9 cellular contexts compared by ENCODE assay signal in the genomic region with DNA sequence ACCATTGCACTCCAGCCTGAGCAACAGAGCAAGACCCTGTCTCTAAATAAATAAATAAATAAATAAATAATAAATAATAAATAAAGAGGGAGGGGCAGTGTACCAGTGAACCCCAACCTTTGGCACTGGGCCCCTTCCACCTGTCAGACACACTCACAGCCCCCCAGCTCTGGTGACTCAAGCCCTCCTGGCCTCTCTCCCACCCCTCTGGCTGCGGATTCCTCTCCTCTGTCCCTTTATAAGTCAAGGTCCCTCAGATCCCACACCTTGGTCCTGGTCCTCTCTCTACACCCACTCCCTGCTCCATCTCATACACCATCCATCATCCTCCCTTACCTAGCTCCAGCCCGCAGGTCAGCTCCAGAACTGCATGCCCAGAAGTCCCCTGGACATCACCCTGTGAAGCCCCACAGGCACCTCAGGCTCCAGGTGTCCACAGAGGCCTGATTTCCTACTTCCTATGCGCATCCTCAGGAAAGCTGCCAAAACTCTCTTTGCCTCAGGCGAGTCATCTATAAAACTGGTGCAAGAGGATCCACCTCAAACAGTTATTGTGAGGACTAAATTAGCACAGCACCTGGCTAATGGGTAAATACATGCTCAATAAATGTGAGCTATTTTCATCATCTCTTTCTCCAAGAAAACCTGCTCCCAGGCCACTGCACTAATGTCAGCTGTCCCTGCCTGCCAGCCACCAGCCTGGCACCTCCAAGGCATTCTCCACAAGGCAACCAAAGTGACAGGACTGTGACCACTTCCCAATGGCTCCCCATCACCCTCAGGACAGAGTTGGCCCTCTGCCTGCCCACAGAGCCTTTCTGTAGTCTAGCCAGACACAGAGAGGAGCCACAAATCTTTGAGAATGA. TPM values are rescaled to one million over a fixed set of nuclear protein-coding genes. Genes with fewer than 3 reads are reported as not detected.
DNase-seq lines count a peak whose midpoint lies in the region; ATAC-seq and TF ChIP-seq lines count a peak whose summit lies in the region.
"Had no signal": no experiment of that assay in that cellular context is flagged by ENCODE, and none has a peak within 500 bp of the region (broad histone marks: within the 10 kb centered on the region; RNA-seq: fewer than 3 reads in every experiment).

No MANE protein-coding gene starts in this region.

- H3K4me1 Mint-ChIP-seq in CD4-positive, alpha-beta T cell (ENCODE audit: low read depth), result peaks cover 34% of the 10 kb centered on the region

- no peak for TF ChIP-seq POLR2A in gastroesophageal sphincter (IDR thresholded peaks at IDR 0.05)

- peak overlapping the region; percentile 61 for H3K27ac Mint-ChIP-seq in CD4-positive, alpha-beta T cell

- H3K9me3 ChIP-seq in CD4-positive, alpha-beta T cell (ENCODE audit: control insufficient read depth, low read length), result no peaks in the 10 kb centered on the region
- H3K9me3 ChIP-seq in PC-3 (ENCODE audit: low read length), result no peaks in the 10 kb centered on the region
- H3K9me3 ChIP-seq in gastroesophageal sphincter, result no peaks in the 10 kb centered on the region
- H3K9me3 ChIP-seq in hepatocyte (ENCODE audit: low read depth), result no peaks in the 10 kb centered on the region
- H3K9me3 ChIP-seq: mucosa of descending colon had no signal

- H3K4me3 ChIP-seq in PC-3 (ENCODE audit: low read length) (no peak overlapping the region), gastroesophageal sphincter (no peak overlapping the region), hepatocyte (no peak overlapping the region)
- H3K4me3 ChIP-seq: mucosa of descending colon had no signal

- H3K9me2 ChIP-seq in PC-3 (replicated peaks; ENCODE audit: low read length) (no peaks in the 10 kb centered on the region), hepatocyte (replicated peaks; ENCODE audit: insufficient read depth) (no peaks in the 10 kb centered on the region)

- no peak for TF ChIP-seq EP300 in gastroesophageal sphincter (IDR thresholded peaks at IDR 0.05)

- no peak for DNase-seq in CD4-positive, alpha-beta T cell
- DNase-seq in EL (peak; percentile 14), PC-3 (peak; percentile 70), hepatocyte (ENCODE audit: low spot score) (no peak), HuH-7 (ENCODE audit: low spot score) (no peak)
- DNase-seq: Calu3 had no signal

- no peaks in the 10 kb centered on the region for H3K36me3 ChIP-seq in PC-3 (ENCODE audit: low read depth, low read length)
- peaks cover 0 to 10% of the 10 kb centered on the region in 2 donors for H3K36me3 ChIP-seq in gastroesophageal sphincter
- no peaks in the 10 kb centered on the region for H3K36me3 ChIP-seq in hepatocyte (replicated peaks; ENCODE audit: insufficient read depth, low read depth)

- CTCF ChIA-PET in CD4-positive, alpha-beta T cell (lab: Charles Lee), result interaction anchor here (3.6 to 4.8 kb wide), 2 partner anchors 68 to 115 kb away, joined by 18 to 21 read pairs; no protein-coding TSS in a partner anchor
- CTCF ChIA-PET in PC-3 (lab: Charles Lee), result no interaction called here

- ATAC-seq in CD4-positive, alpha-beta T cell (ENCODE audit: poor library complexity), result no peak
- ATAC-seq in PC-3 (peak; percentile 48), gastroesophageal sphincter (peak; percentile 4), GM21529 (IDR thresholded peaks at IDR 0.05; ENCODE audit: unreplicated experiment) (no peak)

- no peak overlapping the region for H3K9ac ChIP-seq in PC-3 (ENCODE audit: low read length)

- 80 to 96% methylated on average over 4 of the region's 4 CpGs for WGBS in gastroesophageal sphincter (ENCODE audit: low coverage in 1 of 2), 2 donors
- 81% methylated on average over 4 of the region's 4 CpGs for whole genome bisulfite sequencing in hepatocyte (ENCODE audit: low lambda C conversion rate, missing lambda C conversion rate)

- no peak overlapping the region for H3K27ac ChIP-seq in CD4-positive, alpha-beta T cell (ENCODE audit: low read depth, low read length)
- H3K27ac ChIP-seq in PC-3 (ENCODE audit: low read length) (no peak overlapping the region), gastroesophageal sphincter (no peak overlapping the region), hepatocyte (no peak overlapping the region)

- H3K4me1 ChIP-seq in PC-3 (ENCODE audit: insufficient read depth, low read length), result peaks cover 12% of the 10 kb centered on the region
- peaks cover 0 to 5% (median 0%) of the 10 kb centered on the region in 3 donors for H3K4me1 ChIP-seq in gastroesophageal sphincter
- no peaks in the 10 kb centered on the region for H3K4me1 ChIP-seq in hepatocyte (ENCODE audit: insufficient read depth)

- no peak for TF ChIP-seq CTCF in CD4-positive, alpha-beta T cell (IDR thresholded peaks at IDR 0.05)
- no peak for TF ChIP-seq CTCF in PC-3 (conservative IDR thresholded peaks at IDR 0.05; ENCODE audit: low read depth, low read length)
- no peak for TF ChIP-seq CTCF in gastroesophageal sphincter (IDR thresholded peaks at IDR 0.05)
- TF ChIP-seq CTCF in hepatocyte (IDR thresholded peaks at IDR 0.05; ENCODE audit: poor library complexity), result no peak

- H3K9me3 Mint-ChIP-seq in CD4-positive, alpha-beta T cell, result no peaks in the 10 kb centered on the region

- H3F3A ChIP-seq in PC-3 (ENCODE audit: low read length, unreplicated experiment), result no peaks in the 10 kb centered on the region

- no TSS peak for BruUV-seq in PC-3 (replicated peaks; lab: Mats Ljungman, UMichigan)

- H3K27me3 ChIP-seq in CD4-positive, alpha-beta T cell (ENCODE audit: control insufficient read depth, insufficient read depth, low read length), result no peaks in the 10 kb centered on the region
- H3K27me3 ChIP-seq in PC-3 (ENCODE audit: low read length) (no peaks in the 10 kb centered on the region), gastroesophageal sphincter (peaks cover 46% of the 10 kb centered on the region), hepatocyte (no peaks in the 10 kb centered on the region)

- H3K27me3 Mint-ChIP-seq in CD4-positive, alpha-beta T cell, result no peaks in the 10 kb centered on the region

- no peaks in the 10 kb centered on the region for H3K36me3 Mint-ChIP-seq in CD4-positive, alpha-beta T cell (ENCODE audit: low read depth)

- H2AFZ ChIP-seq in PC-3 (ENCODE audit: low read length) (no peak overlapping the region), hepatocyte (no peak overlapping the region)

- H3K79me2 ChIP-seq in PC-3 (ENCODE audit: low read length) (no peaks in the 10 kb centered on the region), hepatocyte (no peaks in the 10 kb centered on the region)

- H3K4me3 Mint-ChIP-seq in CD4-positive, alpha-beta T cell, result no peak overlapping the region

- intact Hi-C loops in CD4-positive, alpha-beta T cell (cut with DNase I, micrococcal nuclease), result no loop called here
- intact Hi-C loops in PC-3 (cut with micrococcal nuclease), result no loop called here

- POLR2A ChIA-PET in CD4-positive, alpha-beta T cell (lab: Charles Lee), result interaction anchor here (0.9 to 1.3 kb wide), 3 partner anchors 79 to 356 kb away, joined by 4 to 6 read pairs (median 4); a partner anchor contains a TSS
- POLR2A ChIA-PET in PC-3 (lab: Charles Lee; ENCODE audit: unreplicated experiment), result no interaction called here

- H4K20me1 ChIP-seq in PC-3 (ENCODE audit: low read length) (no peaks in the 10 kb centered on the region), hepatocyte (ENCODE audit: insufficient read depth, poor library complexity, severe bottlenecking) (no peaks in the 10 kb centered on the region)

- H3K4me2 ChIP-seq in PC-3 (ENCODE audit: low read length) (no peak overlapping the region), hepatocyte (no peak overlapping the region)

RNA-seq across cellular contexts. Expression of a gene that starts 46.8 kb away (rescaled TPM):
- not detected for total RNA-seq in CD4-positive, alpha-beta T cell
- total RNA-seq in PC-3 (2014; rRNA removed) (1.9 and 2.2 TPM in 2 replicates), gastroesophageal sphincter (1 to 10 TPM in 1 of 4 donors, under 1 TPM in 2, not detected in 1; 0.47 to 1.0 (median 0.54) TPM), hepatocyte (0.63 and 0.68 TPM in 2 replicates)
- 1.3 and 1.8 TPM in 2 replicates for polyA plus RNA-seq in hepatocyte

Comparison
In these comparisons a context has a peak if more than half of its experiments do, and no peak if none do; other contexts are left out.
1. ATAC-seq: peak in PC-3 (single experiment) and gastroesophageal sphincter (single experiment); none in CD4-positive, alpha-beta T cell (single experiment) and GM21529 (single experiment).
2. DNase-seq: peak in EL (single experiment) and PC-3 (single experiment); none in CD4-positive, alpha-beta T cell (0 of 10), hepatocyte (single experiment) and HuH-7 (single experiment).